In the genomic region with DNA sequence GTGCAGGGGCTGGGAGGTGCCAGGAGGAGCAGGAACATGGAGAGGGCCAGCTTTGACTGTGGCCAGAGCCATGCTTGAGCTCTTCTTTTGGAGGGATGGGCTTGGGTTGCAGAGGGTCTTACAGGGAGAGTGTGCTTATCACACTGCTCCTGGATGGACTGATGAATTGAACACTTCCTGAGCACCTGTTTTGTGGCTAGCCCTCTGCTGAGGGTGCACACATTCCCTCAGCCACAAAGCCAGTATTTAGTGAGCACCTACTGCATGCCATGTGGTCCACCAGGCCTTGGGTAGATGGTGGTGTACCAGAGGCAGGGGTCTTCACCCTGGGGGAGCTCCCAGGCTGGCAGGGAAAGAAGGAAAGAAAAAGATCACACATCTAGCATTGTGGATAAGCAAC, we compare ENCODE assay signal across 16 cellular contexts.
"Had no signal": no experiment of that assay in that cellular context is flagged by ENCODE, and none has a peak within 500 bp of the region (broad histone marks: within the 10 kb centered on the region; RNA-seq: fewer than 3 reads in every experiment).

No MANE protein-coding gene starts in this region.

- ATAC-seq: left cardiac atrium; naive thymus-derived CD8-positive, alpha-beta T cell; right cardiac atrium had no signal

- H3K27ac Mint-ChIP-seq: activated naive CD4-positive, alpha-beta T cell treated with anti-CD3 and anti-CD28 coated beads, Interleukin-2, amount 10 ng/mL, durations not matched to agents 7 days and 5 days; immature natural killer cell; stimulated activated naive B cell treated with anti-CD40 and anti-IgM and Interleukin-4, amounts not matched to agents 10 μg/mL and 1 μg/mL and 100 μg/mL, for 72 hours had no signal

- H3K36me3 Mint-ChIP-seq: activated naive CD4-positive, alpha-beta T cell treated with anti-CD3 and anti-CD28 coated beads, Interleukin-2, amount 10 ng/mL, durations not matched to agents 7 days and 5 days; immature natural killer cell; stimulated activated naive B cell treated with anti-CD40 and anti-IgM and Interleukin-4, amounts not matched to agents 10 μg/mL and 1 μg/mL and 100 μg/mL, for 72 hours had no signal

- H3K9me3 Mint-ChIP-seq: activated naive CD4-positive, alpha-beta T cell treated with anti-CD3 and anti-CD28 coated beads, Interleukin-2, amount 10 ng/mL, durations not matched to agents 7 days and 5 days; immature natural killer cell; naive thymus-derived CD8-positive, alpha-beta T cell; stimulated activated naive B cell treated with anti-CD40 and anti-IgM and Interleukin-4, amounts not matched to agents 10 μg/mL and 1 μg/mL and 100 μg/mL, for 72 hours had no signal

- H3K27me3 ChIP-seq: adrenal gland, tibial nerve, vagina had no signal

- H3K4me3 ChIP-seq: adrenal gland, lung, tibial nerve, vagina had no signal

- DNase-seq: activated CD4-positive, alpha-beta T cell treated with anti-CD3 and anti-CD28 coated beads for 48 hours; activated naive CD4-positive, alpha-beta T cell treated with anti-CD3 and anti-CD28 coated beads, Interleukin-2, amount 10 ng/mL, durations not matched to agents 7 days and 5 days; adrenal gland; central memory CD4-positive, alpha-beta T cell; cortex of kidney; effector memory CD4-positive, alpha-beta T cell; immature natural killer cell; left cardiac atrium; naive thymus-derived CD8-positive, alpha-beta T cell; nucleus accumbens; right cardiac atrium; stimulated activated naive B cell treated with anti-CD40 and anti-IgM and Interleukin-4, amounts not matched to agents 10 μg/mL and 1 μg/mL and 100 μg/mL, for 72 hours; T-helper 9 cell had no signal

- H3K4me3 Mint-ChIP-seq: activated naive CD4-positive, alpha-beta T cell treated with anti-CD3 and anti-CD28 coated beads, Interleukin-2, amount 10 ng/mL, durations not matched to agents 7 days and 5 days; immature natural killer cell; naive thymus-derived CD8-positive, alpha-beta T cell; stimulated activated naive B cell treated with anti-CD40 and anti-IgM and Interleukin-4, amounts not matched to agents 10 μg/mL and 1 μg/mL and 100 μg/mL, for 72 hours had no signal

- H3K9me3 ChIP-seq: adrenal gland, tibial nerve, vagina had no signal

- H3K27ac ChIP-seq: tibial nerve, vagina had no signal

- H3K27me3 Mint-ChIP-seq: activated naive CD4-positive, alpha-beta T cell treated with anti-CD3 and anti-CD28 coated beads, Interleukin-2, amount 10 ng/mL, durations not matched to agents 7 days and 5 days; naive thymus-derived CD8-positive, alpha-beta T cell; stimulated activated naive B cell treated with anti-CD40 and anti-IgM and Interleukin-4, amounts not matched to agents 10 μg/mL and 1 μg/mL and 100 μg/mL, for 72 hours had no signal

- H3K36me3 ChIP-seq: adrenal gland, tibial nerve, vagina had no signal
